In the genomic region with DNA sequence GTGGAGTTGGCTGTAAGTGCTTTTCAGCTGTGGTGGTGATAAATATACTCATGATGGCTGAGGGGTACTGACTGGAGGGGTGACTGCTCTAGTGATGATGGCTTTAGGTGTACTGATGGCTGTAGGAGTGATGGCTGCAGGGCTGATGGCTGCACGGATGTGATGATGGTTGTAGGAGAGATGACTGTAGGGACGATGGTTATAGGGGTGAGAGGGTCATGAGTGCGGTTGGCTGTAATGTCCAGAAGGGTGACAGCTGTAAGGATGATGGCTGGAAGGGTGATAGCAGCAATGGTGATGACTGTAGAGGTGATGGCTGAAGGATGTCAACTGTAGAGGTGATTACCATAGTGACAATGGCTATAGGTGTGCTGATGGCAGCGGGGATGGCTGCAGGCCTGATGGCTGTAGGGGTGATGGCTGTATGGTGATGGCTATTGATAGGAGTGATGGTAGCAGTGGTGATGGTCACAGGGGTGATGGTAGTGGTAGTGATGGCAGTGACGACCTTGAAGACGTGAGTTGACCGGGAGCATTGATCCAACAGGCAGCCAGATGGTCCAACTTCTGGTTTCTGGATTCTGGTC, we compare ENCODE assay signal across 14 cellular contexts. TPM values are rescaled to one million over a fixed set of nuclear protein-coding genes. Genes with fewer than 3 reads are reported as not detected.
DNase-seq lines count a peak whose midpoint lies in the region; ATAC-seq and TF ChIP-seq lines count a peak whose summit lies in the region.
"Had no signal": no experiment of that assay in that cellular context is flagged by ENCODE, and none has a peak within 500 bp of the region (broad histone marks: within the 10 kb centered on the region; RNA-seq: fewer than 3 reads in every experiment).

No MANE protein-coding gene starts in this region.

- H2AFZ ChIP-seq in neuronal stem cell (ENCODE audit: low read length) = no peak overlapping the region

- H4K91ac ChIP-seq in neuronal stem cell (ENCODE audit: low read depth, low read length, poor library complexity) = no peak overlapping the region

- H3K4me3 ChIP-seq in CD8-positive, alpha-beta memory T cell (ENCODE audit: low read length) = peak overlapping the region; percentile 84
- no peak overlapping the region for H3K4me3 ChIP-seq in neuronal stem cell (ENCODE audit: low read length in 2 of 2)
- H3K4me3 ChIP-seq: cardiac muscle cell, thyroid gland had no signal

- H3K4me2 ChIP-seq in neuronal stem cell (ENCODE audit: insufficient read depth, low read length, poor library complexity, severe bottlenecking) = no peak overlapping the region

- H2BK12ac ChIP-seq in neuronal stem cell (ENCODE audit: low read length) = no peak overlapping the region

- H3K14ac ChIP-seq in neuronal stem cell (ENCODE audit: low read length) = peak overlapping the region; percentile 56

- H3K79me1 ChIP-seq in neuronal stem cell (ENCODE audit: low read depth, low read length) = no peaks in the 10 kb centered on the region

- no peak overlapping the region for H2AK5ac ChIP-seq in neuronal stem cell (ENCODE audit: low read depth, low read length)

- H3K9me3 Mint-ChIP-seq in CD8-positive, alpha-beta memory T cell = peaks cover 0 to 4% (median 0%) of the 10 kb centered on the region in 5 donors
- H3K9me3 Mint-ChIP-seq in IgD-negative memory B cell = no peaks in the 10 kb centered on the region
- H3K9me3 Mint-ChIP-seq in activated naive CD8-positive, alpha-beta T cell treated with anti-CD3 and anti-CD28 coated beads for 36 hours = no peaks in the 10 kb centered on the region

- no peaks in the 10 kb centered on the region for H3K27me3 Mint-ChIP-seq in CD8-positive, alpha-beta memory T cell
- H3K27me3 Mint-ChIP-seq in IgD-negative memory B cell = no peaks in the 10 kb centered on the region
- H3K27me3 Mint-ChIP-seq in activated naive CD8-positive, alpha-beta T cell treated with anti-CD3 and anti-CD28 coated beads for 36 hours = no peaks in the 10 kb centered on the region

- no peak overlapping the region for H2BK5ac ChIP-seq in neuronal stem cell (ENCODE audit: low read length)

- H3K4me1 ChIP-seq in CD8-positive, alpha-beta memory T cell (ENCODE audit: insufficient read depth, low read length) = peaks cover 64% of the 10 kb centered on the region
- peaks cover 1 to 2% of the 10 kb centered on the region in 2 donors for H3K4me1 ChIP-seq in neuronal stem cell (ENCODE audit: control insufficient read depth in 2 of 2, insufficient read depth in 1 of 2, low read depth in 1 of 2, low read length in 2 of 2)
- H3K4me1 ChIP-seq in foreskin keratinocyte = no peaks in the 10 kb centered on the region
- H3K4me1 ChIP-seq: thyroid gland had no signal

- H3K36me3 ChIP-seq in CD8-positive, alpha-beta memory T cell (ENCODE audit: insufficient read depth, low read length) = peaks cover 13% of the 10 kb centered on the region
- H3K36me3 ChIP-seq in neuronal stem cell (replicated peaks in 1 of 2; ENCODE audit: control insufficient read depth in 2 of 2, insufficient read depth in 2 of 2, low read length in 2 of 2) = no peaks in the 10 kb centered on the region
- H3K36me3 ChIP-seq: cardiac muscle cell, thyroid gland had no signal

- peak overlapping the region; percentile 86 to 97 (median 96) for H3K27ac Mint-ChIP-seq in CD8-positive, alpha-beta memory T cell
- peak overlapping the region; percentile 87 to 99 (median 97) for H3K27ac Mint-ChIP-seq in IgD-negative memory B cell
- H3K27ac Mint-ChIP-seq in activated naive CD8-positive, alpha-beta T cell treated with anti-CD3 and anti-CD28 coated beads for 36 hours = peak overlapping the region; percentile 89

- no peak overlapping the region for H3K9ac ChIP-seq in neuronal stem cell (ENCODE audit: low read depth, low read length, poor library complexity)

- no peak for DNase-seq in CD8-positive, alpha-beta memory T cell
- no peak for DNase-seq in activated naive CD8-positive, alpha-beta T cell treated with anti-CD3 and anti-CD28 coated beads for 36 hours
- DNase-seq in neuronal stem cell (ENCODE audit: low spot score) = no peak
- DNase-seq in NCI-H345 treated with DMSO at 0.1 percent for 48 hours (lab: John Stamatoyannopoulos, UW; ENCODE audit: unreplicated experiment) = no peak
- DNase-seq in foreskin keratinocyte = no peak
- DNase-seq: IMR-90, NCI-H1694, NCI-H510A treated with DMSO at 0.1 percent for 48 hours had no signal

- no peaks in the 10 kb centered on the region for H3K27me3 ChIP-seq in CD8-positive, alpha-beta memory T cell (ENCODE audit: insufficient read depth, low read length, poor library complexity, severe bottlenecking)
- H3K27me3 ChIP-seq in neuronal stem cell (ENCODE audit: control insufficient read depth in 3 of 3, insufficient read depth in 3 of 3, low read depth in 1 of 3, low read length in 3 of 3) (no peaks in the 10 kb centered on the region), foreskin keratinocyte (no peaks in the 10 kb centered on the region)
- H3K27me3 ChIP-seq: cardiac muscle cell, thyroid gland had no signal

- TF ChIP-seq CTCF in foreskin keratinocyte (conservative IDR thresholded peaks at IDR 0.05) = no peak

- peak overlapping the region; percentile 87 to 100 (median 97) for H3K4me3 Mint-ChIP-seq in CD8-positive, alpha-beta memory T cell
- H3K4me3 Mint-ChIP-seq in IgD-negative memory B cell = peak overlapping the region; percentile 96 to 99 (median 98)
- peak overlapping the region; percentile 81 for H3K4me3 Mint-ChIP-seq in activated naive CD8-positive, alpha-beta T cell treated with anti-CD3 and anti-CD28 coated beads for 36 hours

- H2BK120ac ChIP-seq in neuronal stem cell (ENCODE audit: low read depth, low read length) = no peak overlapping the region

- peak overlapping the region; percentile 30 for H3K27ac ChIP-seq in CD8-positive, alpha-beta memory T cell (ENCODE audit: low read depth, low read length)
- H3K27ac ChIP-seq in neuronal stem cell (replicated peaks; ENCODE audit: low read length) (no peak overlapping the region), foreskin keratinocyte (no peak overlapping the region)
- H3K27ac ChIP-seq: cardiac muscle cell, thyroid gland had no signal

- H3K18ac ChIP-seq in neuronal stem cell (ENCODE audit: low read length) = no peak overlapping the region

- H3K4ac ChIP-seq in neuronal stem cell (ENCODE audit: low read length) = no peak overlapping the region

- H3K9me3 ChIP-seq in CD8-positive, alpha-beta memory T cell (ENCODE audit: low read length) = no peaks in the 10 kb centered on the region
- H3K9me3 ChIP-seq in neuronal stem cell (replicated peaks in 1 of 2; ENCODE audit: control insufficient read depth in 2 of 2, insufficient read depth in 1 of 2, low read depth in 1 of 2, low read length in 2 of 2) = no peaks in the 10 kb centered on the region
- H3K9me3 ChIP-seq: thyroid gland had no signal

- peaks cover 8 to 43% (median 9%) of the 10 kb centered on the region in 3 donors for H3K36me3 Mint-ChIP-seq in CD8-positive, alpha-beta memory T cell
- H3K36me3 Mint-ChIP-seq in IgD-negative memory B cell = no peaks in the 10 kb centered on the region
- H3K36me3 Mint-ChIP-seq in activated naive CD8-positive, alpha-beta T cell treated with anti-CD3 and anti-CD28 coated beads for 36 hours = peaks cover 40% of the 10 kb centered on the region

- H3K23ac ChIP-seq in neuronal stem cell (ENCODE audit: low read depth, low read length, poor library complexity) = no peak overlapping the region

- CTCF ChIA-PET in CD8-positive, alpha-beta memory T cell (lab: Charles Lee) = interaction anchor here (1.0 to 1.3 kb wide), 4 partner anchors 11 to 44 kb away, joined by 3 to 10 read pairs (median 4); no protein-coding TSS in a partner anchor

- POLR2A ChIA-PET in CD8-positive, alpha-beta memory T cell (lab: Charles Lee) = interaction anchor here (1.1 to 5.1 kb wide), 4 partner anchors 8 to 53 kb away, joined by 3 to 82 read pairs (median 15); no protein-coding TSS in a partner anchor

- ATAC-seq in HG02763 (IDR thresholded peaks at IDR 0.05; ENCODE audit: unreplicated experiment) (no peak), GM21825 (IDR thresholded peaks at IDR 0.05; ENCODE audit: unreplicated experiment) (no peak), foreskin keratinocyte (no peak)

- no CpG with 5 or more reads among the region's 7 CpGs for WGBS in neuronal stem cell (ENCODE audit: extremely low coverage in 2 of 2, insufficient read length in 2 of 2, insufficient replicate concordance in 1 of 2), 2 donors

- peaks cover 74 to 97% (median 85%) of the 10 kb centered on the region in 3 donors for H3K4me1 Mint-ChIP-seq in CD8-positive, alpha-beta memory T cell
- H3K4me1 Mint-ChIP-seq in IgD-negative memory B cell = peaks cover 40 to 70% (median 63%) of the 10 kb centered on the region in 3 donors
- peaks cover 45% of the 10 kb centered on the region for H3K4me1 Mint-ChIP-seq in activated naive CD8-positive, alpha-beta T cell treated with anti-CD3 and anti-CD28 coated beads for 36 hours

- H4K8ac ChIP-seq in neuronal stem cell (ENCODE audit: low read depth, low read length) = no peak overlapping the region

- no peak overlapping the region for H2BK15ac ChIP-seq in neuronal stem cell (ENCODE audit: low read length)

RNA-seq across cellular contexts. Expression of a gene that starts 0.6 kb away (rescaled TPM):
- 100 to 1,000 TPM; 140 to 147 TPM for total RNA-seq in CD8-positive, alpha-beta memory T cell
- 296 TPM for polyA plus RNA-seq in CD8-positive, alpha-beta memory T cell
- 203 TPM for polyA plus RNA-seq in IgD-negative memory B cell
- 100 to 1,000 TPM; 121 to 123 TPM for total RNA-seq in activated naive CD8-positive, alpha-beta T cell treated with anti-CD3 and anti-CD28 coated beads for 36 hours
- polyA plus RNA-seq in neuronal stem cell (2013, experiment 1 of 2) = not detected
- not detected for polyA plus RNA-seq in neuronal stem cell (2013, experiment 2 of 2)
- not detected in 2 replicates for total RNA-seq in foreskin keratinocyte
- not detected in 2 replicates for polyA plus RNA-seq in foreskin keratinocyte
- total RNA-seq: cardiac muscle cell, epithelial cell of proximal tubule, IMR-90 had no signal
- polyA plus RNA-seq: IMR-90 had no signal

RNA-seq across cellular contexts. Expression of a gene that starts 40.4 kb away (rescaled TPM):
- total RNA-seq in CD8-positive, alpha-beta memory T cell = under 1 TPM; 0.28 to 0.29 TPM
- polyA plus RNA-seq in CD8-positive, alpha-beta memory T cell = 1.2 TPM
- 0.26 TPM for polyA plus RNA-seq in IgD-negative memory B cell
- under 1 TPM; 0.12 to 0.32 TPM for total RNA-seq in activated naive CD8-positive, alpha-beta T cell treated with anti-CD3 and anti-CD28 coated beads for 36 hours
- 0.29 TPM for polyA plus RNA-seq in neuronal stem cell (2013, experiment 1 of 2)
- polyA plus RNA-seq in neuronal stem cell (2013, experiment 2 of 2) = 0.30 TPM
- total RNA-seq in foreskin keratinocyte = not detected in 2 replicates
- not detected in 2 replicates for polyA plus RNA-seq in foreskin keratinocyte
- total RNA-seq: cardiac muscle cell, epithelial cell of proximal tubule had no signal
- polyA plus RNA-seq: cardiac muscle cell had no signal

Comparison
In these comparisons a context has a peak if more than half of its experiments do, and no peak if none do; other contexts are left out.
1. RNA of a gene that starts 0.6 kb away (total RNA-seq): 140 to 147 TPM in CD8-positive, alpha-beta memory T cell and 121 to 123 TPM in activated naive CD8-positive, alpha-beta T cell treated with anti-CD3 and anti-CD28 coated beads for 36 hours; not detected in foreskin keratinocyte; every median in the first group is over 100 times any median in the second.
2. Peak in every context shown above with its lines, with median percentiles within 50 percentile points of each other: H3K27ac Mint-ChIP-seq and H3K4me3 Mint-ChIP-seq.